ENCODE assay signal across 22 cellular contexts in the genomic region with DNA sequence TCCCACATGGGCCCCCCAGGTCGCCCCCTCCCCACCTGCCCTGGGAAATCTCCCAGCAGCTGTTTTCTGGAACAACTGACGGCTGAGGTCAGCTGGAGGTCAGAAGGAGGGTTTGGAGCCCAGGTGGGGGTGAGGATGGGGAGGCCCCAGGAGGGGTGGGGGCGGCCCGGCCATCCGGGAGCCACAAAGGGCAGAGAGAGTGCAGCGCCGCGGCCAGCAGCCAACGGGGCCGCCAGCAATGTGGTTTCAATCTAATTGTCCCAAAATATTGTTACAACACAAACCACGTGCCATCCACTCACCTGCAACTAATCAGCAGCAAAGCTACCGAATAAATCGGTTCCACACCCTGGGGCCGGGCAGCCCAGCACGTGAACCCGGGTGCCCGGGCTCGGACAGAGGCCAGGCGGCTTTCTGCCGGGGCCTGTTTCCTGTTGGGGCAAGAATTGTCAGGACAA. TPM values are rescaled to one million over a fixed set of nuclear protein-coding genes. Genes with fewer than 3 reads are reported as not detected.
DNase-seq lines count a peak whose midpoint lies in the region; ATAC-seq, FAIRE-seq and TF ChIP-seq lines count a peak whose summit lies in the region.
"Had no signal": no experiment of that assay in that cellular context is flagged by ENCODE, and none has a peak within 500 bp of the region (broad histone marks: within the 10 kb centered on the region; RNA-seq: fewer than 3 reads in every experiment).

No MANE protein-coding gene starts in this region.

- DNase-seq in AG08395 (ENCODE audit: low spot score) = peak; percentile 49
- peak; percentile 26 for DNase-seq in GM04504 (ENCODE audit: low read depth)
- peak; percentile 62 for DNase-seq in SKM-1 (lab: John Stamatoyannopoulos, UW; ENCODE audit: unreplicated experiment)
- peak; percentile 32 for DNase-seq in fibroblast of villous mesenchyme (ENCODE audit: low read depth)
- no peak for DNase-seq in erythroblast (lab: John Stamatoyannopoulos, UW)
- no peak for DNase-seq in D721Med (ENCODE audit: insufficient read length, low spot score)
- DNase-seq: activated CD4-positive, alpha-beta T cell treated with anti-CD3 and anti-CD28 coated beads for 1 hour; activated effector memory CD4-positive, alpha-beta T cell treated with Interleukin-2 at 50 U/mL for 16 hours; activated T-cell treated with anti-CD3 and anti-CD28 coated beads for 4 hours; aorta; colonic mucosa; DMS79 treated with DMSO at 0.1 percent for 48 hours; left ventricle myocardium inferior; midbrain; NCI-H2081; NCI-H226; uterus had no signal

- FAIRE-seq in D721Med (lab: Jason Lieb, UNC) = no peak
- FAIRE-seq: A204.1 had no signal

- no peak for ATAC-seq in GM19023 (IDR thresholded peaks at IDR 0.05; ENCODE audit: unreplicated experiment)
- ATAC-seq in HG03469 (IDR thresholded peaks at IDR 0.05; ENCODE audit: unreplicated experiment) = no peak

- H3K4me3 ChIP-seq in fibroblast of villous mesenchyme (ENCODE audit: low read depth, low read length) = no peak overlapping the region
- H3K4me3 ChIP-seq: colonic mucosa, left ventricle myocardium inferior, skin epidermis, thoracic aorta, uterus had no signal

- no peak for TF ChIP-seq POLR2A in erythroblast (IDR thresholded peaks at IDR 0.05; ENCODE audit: low read length)

- TF ChIP-seq CTCF in fibroblast of villous mesenchyme (IDR thresholded peaks at IDR 0.05; ENCODE audit: insufficient read depth, low read depth, low read length) = no peak
- no peak for TF ChIP-seq CTCF in D721Med (IDR thresholded peaks at IDR 0.05; ENCODE audit: insufficient read depth, missing control alignments)

RNA-seq across cellular contexts. Expression of a gene that starts 28.3 kb away (rescaled TPM):
- total RNA-seq in fibroblast of villous mesenchyme = 51.4 and 57.3 TPM in 2 replicates

Comparison
In these comparisons a context has a peak if more than half of its experiments do, and no peak if none do; other contexts are left out.
1. DNase-seq: peak in AG08395 (single experiment), GM04504 (single experiment), SKM-1 (single experiment) and fibroblast of villous mesenchyme (single experiment); none in erythroblast (0 of 2) and D721Med (single experiment).